ENCODE assay signal across 8 cellular contexts in the genomic region with DNA sequence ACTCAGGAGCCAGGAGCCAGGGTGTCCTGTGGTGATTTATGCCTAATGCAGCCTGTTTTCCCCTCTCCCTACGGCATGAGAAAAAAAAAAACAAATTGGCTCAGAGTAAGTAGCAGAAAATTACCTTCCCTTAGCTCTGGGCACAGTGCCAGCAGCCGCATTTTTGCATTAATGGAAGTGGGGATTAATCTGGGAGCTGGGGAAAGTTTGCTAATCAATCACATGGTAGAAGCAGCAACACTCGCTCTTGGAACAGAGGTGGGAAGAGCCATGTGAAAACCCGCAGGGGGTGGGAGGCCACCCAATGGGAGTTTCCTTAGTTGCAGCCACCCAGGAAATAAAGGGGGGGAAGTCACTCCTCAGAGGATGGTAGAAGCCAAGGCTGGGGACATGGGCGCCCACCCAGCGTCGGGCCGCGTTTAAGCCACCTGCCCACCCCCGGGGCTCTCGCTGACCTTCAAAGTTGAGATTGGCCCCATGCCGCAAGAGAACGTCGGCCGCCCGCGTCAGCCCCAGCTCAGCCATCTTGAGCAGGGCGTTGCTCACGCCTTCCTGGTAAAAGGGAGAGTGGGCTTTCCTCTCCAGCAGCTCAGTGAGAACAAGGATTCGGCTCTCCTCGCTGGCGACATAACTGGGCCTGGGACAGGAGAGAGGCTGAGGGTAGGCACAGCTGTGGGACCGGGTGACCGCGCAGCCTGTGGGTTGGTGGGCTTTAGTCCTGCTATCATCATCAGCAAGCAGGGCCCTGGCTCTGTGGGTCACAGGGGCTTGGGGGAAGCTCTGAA. TPM values are rescaled to one million over a fixed set of nuclear protein-coding genes. Genes with fewer than 3 reads are reported as not detected.
DNase-seq lines count a peak whose midpoint lies in the region; ATAC-seq, FAIRE-seq and TF ChIP-seq lines count a peak whose summit lies in the region.

No MANE protein-coding gene starts in this region.

- H2AFZ ChIP-seq in K562 (ENCODE audit: low read depth, low read length): no peak overlapping the region

- H3K9me1 ChIP-seq in K562 (ENCODE audit: control insufficient read depth, insufficient read depth, low read length): no peaks in the 10 kb centered on the region

- H3K36me3 ChIP-seq in K562 (ENCODE audit: control insufficient read depth, insufficient read depth, low read length) (peaks cover 42% of the 10 kb centered on the region; the same call in 2 of the 3 replicates), muscle layer of duodenum (ENCODE audit: control insufficient read depth in 1 of 2, insufficient read depth in 2 of 2, low read length in 2 of 2) (peaks cover 12 to 31% of the 10 kb centered on the region in 2 donors), aorta (ENCODE audit: control insufficient read depth in 1 of 2, insufficient read depth in 2 of 2, low read length in 1 of 2) (peaks cover 0 to 9% of the 10 kb centered on the region in 2 donors)

- peaks cover 13% of the 10 kb centered on the region for H4K20me1 ChIP-seq in K562 (replicated peaks; ENCODE audit: control insufficient read depth, insufficient read depth, low read length)

- in situ Hi-C loops in K562 (cut with MboI): loop anchor here (5.0 kb wide), 1 partner anchor 142 kb away; no protein-coding TSS in a partner anchor

- H3K4me3 ChIP-seq in K562 (peak overlapping the region; percentile 99), muscle layer of duodenum (ENCODE audit: low read depth in 1 of 2, low read length in 2 of 2) (peak overlapping the region; percentile 81 to 95), aorta (ENCODE audit: low read length in 2 of 2) (no peak overlapping the region)

- H3K9ac ChIP-seq in K562 (ENCODE audit: insufficient read depth in 1 of 2, low read depth in 2 of 2, low read length in 2 of 2): peak overlapping the region in 1 of 2 experiments; percentile 95; a peak in 2 of 4 replicates

- H3K4me1 ChIP-seq in K562 (replicated peaks in 1 of 2; ENCODE audit: control insufficient read depth in 2 of 2, insufficient read depth in 2 of 2, low read length in 2 of 2): peaks cover 0 to 42% of the 10 kb centered on the region in 2 experiments; a peak in 3 of 5 replicates
- peaks cover 11 to 22% of the 10 kb centered on the region in 2 donors for H3K4me1 ChIP-seq in muscle layer of duodenum (ENCODE audit: control insufficient read depth in 1 of 2, insufficient read depth in 2 of 2, low read length in 2 of 2)
- H3K4me1 ChIP-seq in aorta (ENCODE audit: control insufficient read depth in 1 of 2, insufficient read depth in 2 of 2, low read length in 2 of 2): no peaks in the 10 kb centered on the region

- TF ChIP-seq CTCF in D721Med (IDR thresholded peaks at IDR 0.05; ENCODE audit: insufficient read depth, missing control alignments) (no peak), K562 (IDR thresholded peaks at IDR 0.05 in 2 of 3, conservative IDR thresholded peaks at IDR 0.05 in 1 of 3; ENCODE audit: insufficient read depth in 2 of 3, low read depth in 1 of 3, low read length in 3 of 3) (no peak)

- CTCF ChIA-PET in K562 (lab: Yijun Ruan, JAX; ENCODE audit: low intra/inter-chr PET ratio): no interaction called here

- intact Hi-C loops in K562 (cut with micrococcal nuclease): loop anchor here (5.0 to 10.0 kb wide), 3 partner anchors 57 to 245 kb away; no protein-coding TSS in a partner anchor
- intact Hi-C loops in aorta (cut with DNase I): loop anchor here in 1 of 2 donors (5.0 kb wide), 1 partner anchor 82 kb away; no protein-coding TSS in a partner anchor

- peaks cover 16% of the 10 kb centered on the region for H3K79me2 ChIP-seq in K562 (ENCODE audit: control insufficient read depth, insufficient read depth, low read length)

- H3K27me3 ChIP-seq in K562 (ENCODE audit: control insufficient read depth in 2 of 2, insufficient read depth in 2 of 2, low read length in 2 of 2) (no peaks in the 10 kb centered on the region), muscle layer of duodenum (ENCODE audit: low read depth, low read length) (no peaks in the 10 kb centered on the region), aorta (ENCODE audit: control insufficient read depth in 1 of 2, insufficient read depth in 2 of 2, low read length in 1 of 2) (no peaks in the 10 kb centered on the region)

- TF ChIP-seq EP300 in K562 (IDR thresholded peaks at IDR 0.05; ENCODE audit: low read length): no peak

- FAIRE-seq in D721Med (lab: Jason Lieb, UNC): no peak
- no peak for FAIRE-seq in K562 (lab: Jason Lieb, UNC)

- BruUV-seq in K562 (replicated peaks; lab: Mats Ljungman, UMichigan): no TSS peak

- WGBS in K562 (ENCODE audit: insufficient coverage, low coverage, missing lambda C conversion rate): 62% methylated on average over 13 of the region's 25 CpGs
- WGBS in aorta, 2 donors: 63 to 64% methylated on average over 25 of the region's 25 CpGs

- DNase-seq in D721Med (ENCODE audit: insufficient read length, low spot score) (peak; percentile 51), NCI-H2081 (lab: John Stamatoyannopoulos, UW) (peak; percentile 46 to 76), K562 (ENCODE audit: extremely low read depth in 1 of 4, low spot score in 3 of 4) (no peak), aorta (no peak), NCI-H1694 (lab: John Stamatoyannopoulos, UW) (no peak)

- no peak for TF ChIP-seq RAD21 in K562 (CRISPR knock-in tag; conservative IDR thresholded peaks at IDR 0.05 in 1 of 2, IDR thresholded peaks at IDR 0.05 in 1 of 2)

- H3K9me3 ChIP-seq in K562 (replicated peaks; ENCODE audit: control insufficient read depth, insufficient read depth, low read depth, low read length): no peaks in the 10 kb centered on the region
- H3K9me3 ChIP-seq in muscle layer of duodenum (ENCODE audit: control insufficient read depth in 1 of 2, low read length in 2 of 2): no peaks in the 10 kb centered on the region
- H3K9me3 ChIP-seq in aorta (ENCODE audit: control insufficient read depth, low read length): no peaks in the 10 kb centered on the region

- no peak overlapping the region; the same call in 1 of the 2 replicates for H3K4me2 ChIP-seq in K562 (ENCODE audit: insufficient read depth, low read length)

- TF ChIP-seq POLR2A in K562 (conservative IDR thresholded peaks at IDR 0.05): no peak

- POLR2A ChIA-PET in K562 (lab: Yijun Ruan, JAX): interaction anchor here (0.6 to 1.9 kb wide), 8 partner anchors 10 to 723 kb away, joined by 3 to 15 read pairs (median 4); no protein-coding TSS in a partner anchor

- no peak overlapping the region for H3K27ac ChIP-seq in K562 (ENCODE audit: extremely low read depth, low read depth, low read length)
- H3K27ac ChIP-seq in muscle layer of duodenum (ENCODE audit: low read length): no peak overlapping the region
- H3K27ac ChIP-seq in aorta (ENCODE audit: low read depth in 1 of 2, low read length in 2 of 2): no peak overlapping the region

- no peak for ATAC-seq in K562
- ATAC-seq in aorta (ENCODE audit: low FRiP score): no peak
- no peak for ATAC-seq in GM21723 (IDR thresholded peaks at IDR 0.05; ENCODE audit: unreplicated experiment)
- ATAC-seq in GM19328 (IDR thresholded peaks at IDR 0.05; ENCODE audit: unreplicated experiment): no peak

RNA-seq across cellular contexts. Expression of gene ASB6, which starts 1.7 kb away (rescaled TPM):
- 8.0 and 24.6 TPM in 2 replicates for total RNA-seq in K562 (2011; cell fraction: chromatin; rRNA removed; ENCODE audit: low replicate concordance)
- total RNA-seq in K562 (2011; cell fraction: nucleolus; rRNA removed): 20.2 and 20.4 TPM in 2 replicates
- total RNA-seq in K562 (2011; cell fraction: nucleoplasm; rRNA removed): 10.2 and 12.6 TPM in 2 replicates
- total RNA-seq in K562 (2014; rRNA removed): 12.4 and 15.8 TPM in 2 replicates
- 4.1 and 4.9 TPM in 2 replicates for total RNA-seq in K562 (2014; rRNA removed; fragmentation: Illumina TruSeq; extraction: Trizol)
- 8.6 TPM in 2 replicates for total RNA-seq in K562 (2015; rRNA removed; fragmentation: Illumina TruSeq; extraction: Trizol)
- 17.1 and 17.3 TPM in 2 replicates for total RNA-seq in K562 (2021)
- polyA plus RNA-seq in K562 (2011; rRNA removed): 11.3 and 13.1 TPM in 2 replicates
- 10.5 and 18.2 TPM in 2 replicates for polyA plus RNA-seq in K562 (2011; cell fraction: cytosol; rRNA removed)
- 26.0 and 42.0 TPM in 2 replicates for polyA plus RNA-seq in K562 (2011; cell fraction: nucleus; rRNA removed)
- polyA plus RNA-seq in K562 (2012): 11.4 and 12.4 TPM in 2 replicates
- 12.8 and 13.1 TPM in 2 replicates for polyA plus RNA-seq in K562 (2014; fragmentation: Illumina TruSeq; extraction: Trizol)
- 1 to 10 TPM in 1 of 2 experiments, under 1 TPM in 1; 0.92 to 1.1 TPM for polyA plus RNA-seq in K562 (2014; fragmentation: Nextera tagmentation; extraction: Ambion mirVana)
- polyA plus RNA-seq in K562 (2014; rRNA removed): 17.8 and 19.5 TPM in 2 replicates
- polyA minus RNA-seq in K562 (2011; rRNA and poly(A)+ RNA removed): 3.6 and 4.9 TPM in 2 replicates
- 5.0 and 6.1 TPM in 2 replicates for polyA minus RNA-seq in K562 (2011; cell fraction: cytosol; rRNA and poly(A)+ RNA removed)
- 7.3 and 9.0 TPM in 2 replicates for polyA minus RNA-seq in K562 (2011; cell fraction: nucleus; rRNA and poly(A)+ RNA removed)
- 10 to 100 TPM; 15.8 to 20.8 TPM for total RNA-seq in aorta
- polyA plus RNA-seq in aorta: 10 to 100 TPM in 1 of 2 donors, 1 to 10 TPM in 1; 6.0 to 20.3 TPM

RNA-seq across cellular contexts. Expression of gene NTMT1, which starts 14.3 kb away (rescaled TPM):
- total RNA-seq in K562 (2011; cell fraction: chromatin; rRNA removed; ENCODE audit: low replicate concordance): 28.6 and 94.1 TPM in 2 replicates
- 70.3 and 71.4 TPM in 2 replicates for total RNA-seq in K562 (2011; cell fraction: nucleolus; rRNA removed)
- 51.0 and 57.9 TPM in 2 replicates for total RNA-seq in K562 (2011; cell fraction: nucleoplasm; rRNA removed)
- total RNA-seq in K562 (2014; rRNA removed) (116 and 120 TPM in 2 replicates), K562 (2014; rRNA removed; fragmentation: Illumina TruSeq; extraction: Trizol) (49.6 and 59.2 TPM in 2 replicates), K562 (2015; rRNA removed; fragmentation: Illumina TruSeq; extraction: Trizol) (74.3 and 78.1 TPM in 2 replicates), K562 (2021) (108 and 110 TPM in 2 replicates), aorta (10 to 100 TPM; 22.7 to 25.6 TPM)
- polyA plus RNA-seq in K562 (2011; rRNA removed) (74.7 and 79.2 TPM in 2 replicates), K562 (2014; fragmentation: Illumina TruSeq; extraction: Trizol) (80.6 and 113 TPM in 2 replicates), K562 (2014; fragmentation: Nextera tagmentation; extraction: Ambion mirVana) (10 to 100 TPM; 42.1 to 67.0 TPM), K562 (2014; rRNA removed) (111 and 121 TPM in 2 replicates), aorta (10 to 100 TPM; 34.3 to 41.1 TPM)
- 89.1 and 124 TPM in 2 replicates for polyA plus RNA-seq in K562 (2011; cell fraction: cytosol; rRNA removed)
- polyA plus RNA-seq in K562 (2011; cell fraction: nucleus; rRNA removed): 42.9 and 47.3 TPM in 2 replicates
- 42.1 and 72.6 TPM in 2 replicates for polyA plus RNA-seq in K562 (2012)
- 34.5 and 60.2 TPM in 2 replicates for polyA minus RNA-seq in K562 (2011; rRNA and poly(A)+ RNA removed)
- 23.4 and 42.2 TPM in 2 replicates for polyA minus RNA-seq in K562 (2011; cell fraction: cytosol; rRNA and poly(A)+ RNA removed)
- 14.7 and 15.7 TPM in 2 replicates for polyA minus RNA-seq in K562 (2011; cell fraction: nucleus; rRNA and poly(A)+ RNA removed)

RNA-seq across cellular contexts. Expression of gene C9orf50, which starts 19.4 kb away (rescaled TPM):
- total RNA-seq in K562 (2011; cell fraction: chromatin; rRNA removed; ENCODE audit: low replicate concordance): not detected in 2 replicates
- total RNA-seq in K562 (2011; cell fraction: nucleolus; rRNA removed): not detected in 2 replicates
- total RNA-seq in K562 (2011; cell fraction: nucleoplasm; rRNA removed): not detected in 2 replicates
- 0.12 TPM in 1 of 2 replicates, not detected in the other for total RNA-seq in K562 (2014; rRNA removed)
- not detected in 2 replicates for total RNA-seq in K562 (2014; rRNA removed; fragmentation: Illumina TruSeq; extraction: Trizol)
- total RNA-seq in K562 (2015; rRNA removed; fragmentation: Illumina TruSeq; extraction: Trizol): not detected in 2 replicates
- not detected in 2 replicates for total RNA-seq in K562 (2021)
- not detected in 2 replicates for polyA plus RNA-seq in K562 (2011; rRNA removed)
- polyA plus RNA-seq in K562 (2011; cell fraction: cytosol; rRNA removed): not detected in 2 replicates
- not detected in 2 replicates for polyA plus RNA-seq in K562 (2011; cell fraction: nucleus; rRNA removed)
- polyA plus RNA-seq in K562 (2012): not detected in 2 replicates
- not detected in 2 replicates for polyA plus RNA-seq in K562 (2014; fragmentation: Illumina TruSeq; extraction: Trizol)
- not detected for polyA plus RNA-seq in K562 (2014; fragmentation: Nextera tagmentation; extraction: Ambion mirVana)
- not detected in 2 replicates for polyA plus RNA-seq in K562 (2014; rRNA removed)
- polyA minus RNA-seq in K562 (2011; rRNA and poly(A)+ RNA removed): not detected in 2 replicates
- polyA minus RNA-seq in K562 (2011; cell fraction: cytosol; rRNA and poly(A)+ RNA removed): not detected in 2 replicates
- polyA minus RNA-seq in K562 (2011; cell fraction: nucleus; rRNA and poly(A)+ RNA removed): not detected in 2 replicates
- under 1 TPM; 0.30 to 0.62 TPM for total RNA-seq in aorta
- 1 to 10 TPM in 1 of 2 donors, not detected in 1; 4.8 TPM for polyA plus RNA-seq in aorta

RNA-seq across cellular contexts. Expression of gene PRRX2, which starts 25.2 kb away (rescaled TPM):
- not detected in 2 replicates for total RNA-seq in K562 (2011; cell fraction: chromatin; rRNA removed; ENCODE audit: low replicate concordance)
- not detected in 2 replicates for total RNA-seq in K562 (2011; cell fraction: nucleolus; rRNA removed)
- not detected in 2 replicates for total RNA-seq in K562 (2011; cell fraction: nucleoplasm; rRNA removed)
- total RNA-seq in K562 (2014; rRNA removed): not detected in 2 replicates
- total RNA-seq in K562 (2014; rRNA removed; fragmentation: Illumina TruSeq; extraction: Trizol): not detected in 2 replicates
- total RNA-seq in K562 (2015; rRNA removed; fragmentation: Illumina TruSeq; extraction: Trizol): not detected in 2 replicates
- not detected in 2 replicates for total RNA-seq in K562 (2021)
- not detected in 2 replicates for polyA plus RNA-seq in K562 (2011; rRNA removed)
- 0.18 TPM in 1 of 2 replicates, not detected in the other for polyA plus RNA-seq in K562 (2011; cell fraction: cytosol; rRNA removed)
- polyA plus RNA-seq in K562 (2011; cell fraction: nucleus; rRNA removed): 0.13 TPM in 1 of 2 replicates, not detected in the other
- polyA plus RNA-seq in K562 (2012): not detected in 2 replicates
- polyA plus RNA-seq in K562 (2014; fragmentation: Illumina TruSeq; extraction: Trizol): not detected in 2 replicates
- not detected for polyA plus RNA-seq in K562 (2014; fragmentation: Nextera tagmentation; extraction: Ambion mirVana)
- 0.21 TPM in 1 of 2 replicates, not detected in the other for polyA plus RNA-seq in K562 (2014; rRNA removed)
- not detected in 2 replicates for polyA minus RNA-seq in K562 (2011; rRNA and poly(A)+ RNA removed)
- not detected in 2 replicates for polyA minus RNA-seq in K562 (2011; cell fraction: cytosol; rRNA and poly(A)+ RNA removed)
- polyA minus RNA-seq in K562 (2011; cell fraction: nucleus; rRNA and poly(A)+ RNA removed): not detected in 2 replicates
- total RNA-seq in aorta: 10 to 100 TPM; 51.9 to 68.8 TPM
- 10 to 100 TPM; 27.7 to 52.6 TPM for polyA plus RNA-seq in aorta

Comparison
In these comparisons a context has a peak if more than half of its experiments do, and no peak if none do; other contexts are left out.
1. DNase-seq: peak in D721Med (single experiment) and NCI-H2081 (2 of 2); none in K562 (0 of 4), aorta (0 of 2) and NCI-H1694 (single experiment).
2. H3K4me3 ChIP-seq: peak in K562 (single experiment) and muscle layer of duodenum (2 of 2); none in aorta (0 of 2).